In genomic region chr20:61544910-61545889, GRCh38 we compare ENCODE assay signal across 1 cellular context.
TF ChIP-seq lines count a peak whose summit lies in the region.

No MANE protein-coding gene starts in this region.

TF ChIP-seq in H1, 55 proteins besides CTCF, POLR2A, EP300 and RAD21:
- TF ChIP-seq RFX5 (IDR thresholded peaks at IDR 0.05; ENCODE audit: borderline replicate concordance, low read depth, low read length) (no peak), CREB1 (IDR thresholded peaks at IDR 0.05) (no peak), SRF (IDR thresholded peaks at IDR 0.05; ENCODE audit: low read depth, low read length) (no peak), CTBP2 (IDR thresholded peaks at IDR 0.05; ENCODE audit: borderline replicate concordance, insufficient read depth, insufficient read length, low read length) (no peak), PHF8 (conservative IDR thresholded peaks at IDR 0.05; ENCODE audit: low read depth, low read length) (no peak), USF2 (IDR thresholded peaks at IDR 0.05; ENCODE audit: low read length) (no peak)
